1 cellular context compared by ENCODE assay signal in genomic region chr20:22999756-23000155, GRCh38.
TF ChIP-seq lines count a peak whose summit lies in the region.

No MANE protein-coding gene starts in this region.

TF ChIP-seq in GM12878, 131 proteins besides CTCF, POLR2A, EP300 and RAD21 (continued from another document):
- TF ChIP-seq PRDM15 (CRISPR knock-in tag; IDR thresholded peaks at IDR 0.05) (no peak), BHLHE40 (IDR thresholded peaks at IDR 0.05; ENCODE audit: borderline replicate concordance in 1 of 2, low read depth in 2 of 2, low read length in 1 of 2) (no peak), ZNF687 (IDR thresholded peaks at IDR 0.05) (no peak), RBBP5 (conservative IDR thresholded peaks at IDR 0.05) (no peak), STAT1 (conservative IDR thresholded peaks at IDR 0.05) (no peak), FOS (IDR thresholded peaks at IDR 0.05; ENCODE audit: borderline replicate concordance, extremely low read depth, insufficient read length) (no peak), POLR2AphosphoS2 (IDR thresholded peaks at IDR 0.05; ENCODE audit: low read depth, low read length) (no peak)
